8 cellular contexts compared by ENCODE assay signal in genomic region chr13:108270442-108270841, GRCh38. TPM values are rescaled to one million over a fixed set of nuclear protein-coding genes. Genes with fewer than 3 reads are reported as not detected.
DNase-seq lines count a peak whose midpoint lies in the region; ATAC-seq and TF ChIP-seq lines count a peak whose summit lies in the region.

No MANE protein-coding gene starts in this region.

- H3K9ac ChIP-seq in GM23248 = peak overlapping the region; percentile 48

- H3K4me1 ChIP-seq in GM23248 (ENCODE audit: insufficient read depth) = peaks cover 17% of the 10 kb centered on the region

- H4K20me1 ChIP-seq in GM23248 (ENCODE audit: insufficient read depth) = no peaks in the 10 kb centered on the region

- intact Hi-C loops in left cardiac atrium (cut with DNase I) = no loop called here

- peak overlapping the region; percentile 89 for H3K4me2 ChIP-seq in GM23248 (ENCODE audit: unreplicated experiment)

- in situ Hi-C loops in GM23248 (cut with MboI) = no loop called here

- no peaks in the 10 kb centered on the region for H3K36me3 ChIP-seq in GM23248 (ENCODE audit: low read depth)

- peak; percentile 20 to 25 for ATAC-seq in left cardiac atrium

- TF ChIP-seq CTCF in GM12865 (IDR thresholded peaks at IDR 0.05; ENCODE audit: insufficient read depth, low read depth, low read length, missing control alignments) = no peak

- no peaks in the 10 kb centered on the region for H3K9me2 ChIP-seq in GM23248 (ENCODE audit: insufficient read depth)

- H2AFZ ChIP-seq in GM23248 = peak overlapping the region; percentile 84

- H3K27ac ChIP-seq in GM23248 (no peak overlapping the region), temporal lobe (ENCODE audit: low read depth, low read length) (peak overlapping the region; percentile 34)

- no peaks in the 10 kb centered on the region for H3K27me3 ChIP-seq in GM23248 (replicated peaks; ENCODE audit: insufficient read depth)

- H3K79me2 ChIP-seq in GM23248 (ENCODE audit: insufficient read depth) = no peaks in the 10 kb centered on the region

- peaks cover 10% of the 10 kb centered on the region; the same call in 1 of the 2 replicates for H3F3A ChIP-seq in GM23248 (ENCODE audit: insufficient read depth)

- WGBS in GM23248 (ENCODE audit: low coverage in 1 of 2, low lambda C conversion rate in 2 of 2, missing lambda C conversion rate in 2 of 2), 2 experiments = 8 to 12% methylated on average over 3 of the region's 3 CpGs

- H3K4me3 ChIP-seq in GM12865 (ENCODE audit: low read depth, low read length) (peak overlapping the region; percentile 66), GM23248 (peak overlapping the region; percentile 62)

- DNase-seq in GM12865 (ENCODE audit: low read depth) (peak; percentile 11), GM23248 (peak; percentile 22), SK-N-DZ (ENCODE audit: low spot score) (peak; percentile 23), left cardiac atrium (no peak), HT-29 (ENCODE audit: low spot score) (no peak), superior temporal gyrus (ENCODE audit: extremely low spot score) (no peak), NCI-H2107 (lab: John Stamatoyannopoulos, UW) (no peak)

- H3K9me3 ChIP-seq in GM23248 (ENCODE audit: low read depth) = no peaks in the 10 kb centered on the region

RNA-seq across cellular contexts. Expression of gene TNFSF13B, which starts 0.9 kb away (rescaled TPM):
- total RNA-seq in GM23248 (2014; rRNA removed; shearing (Covaris generic)) = 0.13 and 2.5 TPM in 2 replicates
- 0.14 and 0.40 TPM in 2 replicates for polyA plus RNA-seq in GM23248 (2016; fragmentation: Nextera tagmentation; extraction: Ambion mirVana)
- not detected in 2 replicates for polyA plus RNA-seq in SK-N-DZ (2014; cell fraction: cytosol; rRNA removed)
- polyA plus RNA-seq in SK-N-DZ (2014; cell fraction: nucleus; rRNA removed) = 0.11 TPM in 1 of 2 replicates, not detected in the other
- total RNA-seq in left cardiac atrium (1 to 10 TPM; 1.9 to 5.9 TPM), temporal lobe (0.74 TPM)
- 0.08 and 0.15 TPM in 2 replicates for total RNA-seq in HT-29 (2014; rRNA removed; shearing (Covaris generic))

RNA-seq across cellular contexts. Expression of gene ABHD13, which starts 52.2 kb away (rescaled TPM):
- 5.9 and 7.5 TPM in 2 replicates for total RNA-seq in GM23248 (2014; rRNA removed; shearing (Covaris generic))
- 9.0 and 10.3 TPM in 2 replicates for polyA plus RNA-seq in GM23248 (2016; fragmentation: Nextera tagmentation; extraction: Ambion mirVana)
- polyA plus RNA-seq in SK-N-DZ (2014; cell fraction: cytosol; rRNA removed) = 8.6 and 9.8 TPM in 2 replicates
- polyA plus RNA-seq in SK-N-DZ (2014; cell fraction: nucleus; rRNA removed) = 7.4 and 7.6 TPM in 2 replicates
- total RNA-seq in left cardiac atrium = 1 to 10 TPM; 4.9 to 6.8 TPM
- 11.1 TPM for total RNA-seq in temporal lobe
- 3.6 and 5.1 TPM in 2 replicates for total RNA-seq in HT-29 (2014; rRNA removed; shearing (Covaris generic))

RNA-seq across cellular contexts. Expression of gene LIG4, which starts 55.1 kb away (rescaled TPM):
- 7.2 and 8.8 TPM in 2 replicates for total RNA-seq in GM23248 (2014; rRNA removed; shearing (Covaris generic))
- polyA plus RNA-seq in GM23248 (2016; fragmentation: Nextera tagmentation; extraction: Ambion mirVana) = 4.8 and 4.9 TPM in 2 replicates
- 9.1 and 10.5 TPM in 2 replicates for polyA plus RNA-seq in SK-N-DZ (2014; cell fraction: cytosol; rRNA removed)
- 11.5 and 13.9 TPM in 2 replicates for polyA plus RNA-seq in SK-N-DZ (2014; cell fraction: nucleus; rRNA removed)
- total RNA-seq in left cardiac atrium (10 to 100 TPM in 1 of 2 donors, 1 to 10 TPM in 1; 8.1 to 12.1 TPM), temporal lobe (13.8 TPM)
- total RNA-seq in HT-29 (2014; rRNA removed; shearing (Covaris generic)) = 3.7 and 4.3 TPM in 2 replicates

Comparison
In these comparisons a context has a peak if more than half of its experiments do, and no peak if none do; other contexts are left out.
1. DNase-seq: peak in GM12865 (single experiment), GM23248 (single experiment) and SK-N-DZ (single experiment); none in left cardiac atrium (single experiment), HT-29 (single experiment), superior temporal gyrus (single experiment) and NCI-H2107 (single experiment).